27 cellular contexts compared by ENCODE assay signal in the genomic region with DNA sequence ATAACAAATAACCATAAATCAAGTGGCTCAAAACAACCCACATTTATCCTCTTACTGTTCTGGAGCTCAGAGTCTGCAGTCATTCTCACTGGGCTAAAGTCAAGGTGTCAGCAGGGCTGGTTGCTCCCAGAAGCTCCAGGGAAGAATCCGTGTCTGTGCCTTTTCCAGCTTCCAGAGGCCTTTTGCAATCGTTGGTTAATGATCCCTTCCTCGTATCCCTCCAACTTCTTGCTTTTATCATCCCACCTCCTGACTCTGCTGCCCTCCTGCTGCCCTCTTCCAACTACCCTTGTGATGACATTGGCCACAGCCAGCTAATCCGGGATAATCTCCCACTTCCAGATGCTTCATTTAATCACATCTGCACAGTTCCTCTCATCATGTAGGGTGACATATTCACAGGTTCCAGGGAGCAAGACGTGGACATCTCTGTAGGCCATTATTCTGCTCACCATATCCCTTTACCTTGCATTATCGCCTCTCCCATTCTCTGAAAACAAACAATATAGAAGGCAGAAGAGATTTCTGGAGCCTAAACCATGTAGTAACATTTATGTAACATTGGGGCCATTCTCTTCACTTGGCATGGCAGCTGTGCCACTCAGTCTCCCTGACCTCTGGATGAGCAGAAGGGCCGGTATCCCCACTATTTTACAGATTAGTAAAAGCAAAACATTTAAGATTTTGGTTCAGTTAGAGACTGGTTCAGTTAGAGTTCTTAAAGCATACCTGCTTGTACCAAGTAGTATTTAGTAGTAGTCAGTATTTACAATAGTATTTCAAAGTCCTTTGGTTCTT. TPM values are rescaled to one million over a fixed set of nuclear protein-coding genes. Genes with fewer than 3 reads are reported as not detected.
DNase-seq lines count a peak whose midpoint lies in the region; ATAC-seq, FAIRE-seq and TF ChIP-seq lines count a peak whose summit lies in the region.
"Had no signal": no experiment of that assay in that cellular context is flagged by ENCODE, and none has a peak within 500 bp of the region (broad histone marks: within the 10 kb centered on the region; RNA-seq: fewer than 3 reads in every experiment).

No MANE protein-coding gene starts in this region.

- H3K9me3 ChIP-seq in breast epithelium (no peaks in the 10 kb centered on the region), liver (ENCODE audit: control insufficient read depth in 4 of 4, low read length in 3 of 4) (no peaks in the 10 kb centered on the region)
- H3K9me3 ChIP-seq: BE2C, MG63, SJCRH30 had no signal

- H3K4me3 Mint-ChIP-seq in MCF 10A (ENCODE audit: unreplicated experiment): no peak overlapping the region
- H3K4me3 Mint-ChIP-seq: CD14-positive monocyte; CD8-positive, alpha-beta memory T cell had no signal

- H3K4me1 ChIP-seq in breast epithelium (no peaks in the 10 kb centered on the region), liver (ENCODE audit: control insufficient read depth in 4 of 4, insufficient read depth in 4 of 4, low read length in 3 of 4) (peaks cover 4 to 19% (median 16%) of the 10 kb centered on the region in 4 donors)

- TF ChIP-seq CTCF in MCF 10A (IDR thresholded peaks at IDR 0.05; ENCODE audit: unreplicated experiment): no peak
- no peak for TF ChIP-seq CTCF in breast epithelium (IDR thresholded peaks at IDR 0.05)
- no peak for TF ChIP-seq CTCF in liver (IDR thresholded peaks at IDR 0.05; ENCODE audit: low read depth, low read length, missing input control)

- intact Hi-C loops in MCF 10A (cut with micrococcal nuclease): no loop called here
- intact Hi-C loops in breast epithelium (cut with DNase I; ENCODE audit: low total_unique reads): no loop called here
- intact Hi-C loops in left cardiac atrium (cut with DNase I): no loop called here

- CTCF ChIA-PET in MCF 10A (lab: Yijun Ruan, JAX): interaction anchor here (0.5 kb wide), 1 partner anchor 43 kb away, joined by 4 read pairs; no protein-coding TSS in a partner anchor

- no peak for DNase-seq in MCF 10A (ENCODE audit: unreplicated experiment)
- DNase-seq in breast epithelium (ENCODE audit: low spot score in 2 of 2): no peak
- peak; percentile 3 for DNase-seq in amniotic epithelial cell (ENCODE audit: low read depth)
- no peak for DNase-seq in HTR-8/SVneo (ENCODE audit: insufficient read length, low spot score)
- no peak for DNase-seq in left cardiac atrium
- no peak for DNase-seq in cerebellar nuclear complex (lab: John Stamatoyannopoulos, UW)
- DNase-seq in GM19240 (ENCODE audit: insufficient read length, low spot score): no peak
- DNase-seq: ACHN; BE2C; Calu3; CD8-positive, alpha-beta memory T cell; DMS79 treated with DMSO at 0.1 percent for 48 hours; GF-D8; MG63; NCI-H1105 treated with DMSO at 0.1 percent for 48 hours; NCI-H2029; NCI-H446; PC-3 had no signal

- no TSS peak for BruUV-seq in MCF 10A (replicated peaks; lab: Mats Ljungman, UMichigan)

- H3K36me3 Mint-ChIP-seq in MCF 10A (ENCODE audit: insufficient read depth, unreplicated experiment): no peaks in the 10 kb centered on the region
- H3K36me3 Mint-ChIP-seq: CD8-positive, alpha-beta memory T cell had no signal

- no peak for FAIRE-seq in HTR-8/SVneo (lab: Jason Lieb, UNC)
- FAIRE-seq: GM12891, H54, K562 had no signal

- no peaks in the 10 kb centered on the region for H3K4me1 Mint-ChIP-seq in MCF 10A (ENCODE audit: insufficient read depth, unreplicated experiment)
- H3K4me1 Mint-ChIP-seq: CD14-positive monocyte; CD8-positive, alpha-beta memory T cell had no signal

- H3K36me3 ChIP-seq in breast epithelium: no peaks in the 10 kb centered on the region
- peaks cover 0 to 2% (median 0%) of the 10 kb centered on the region in 4 donors for H3K36me3 ChIP-seq in liver (ENCODE audit: control insufficient read depth in 4 of 4, insufficient read depth in 3 of 4, low read depth in 1 of 4, low read length in 3 of 4)
- H3K36me3 ChIP-seq: BE2C, SJCRH30 had no signal

- no peak overlapping the region for H3K27ac ChIP-seq in breast epithelium
- peak overlapping the region; percentile 81 to 83 for H3K27ac ChIP-seq in liver (ENCODE audit: low read depth in 1 of 2, low read length in 2 of 2)
- H3K27ac ChIP-seq: 22Rv1, HL-60, SJCRH30 had no signal

- H3K9me3 Mint-ChIP-seq in MCF 10A (ENCODE audit: unreplicated experiment): no peaks in the 10 kb centered on the region
- H3K9me3 Mint-ChIP-seq: CD14-positive monocyte; CD8-positive, alpha-beta memory T cell had no signal

- POLR2A ChIA-PET in MCF 10A (lab: Yijun Ruan, JAX): interaction anchor here (0.7 kb wide), 1 partner anchor 1238 kb away, joined by 4 read pairs; no protein-coding TSS in a partner anchor

- H3K9ac ChIP-seq in liver (ENCODE audit: low read depth in 1 of 2, low read length in 2 of 2): no peak overlapping the region

- H3K27me3 ChIP-seq in breast epithelium: no peaks in the 10 kb centered on the region
- no peaks in the 10 kb centered on the region for H3K27me3 ChIP-seq in liver (ENCODE audit: control insufficient read depth in 4 of 4, insufficient read depth in 4 of 4, low read length in 3 of 4)
- H3K27me3 ChIP-seq: BE2C, MG63, SJCRH30 had no signal

- no peak for TF ChIP-seq RAD21 in liver (IDR thresholded peaks at IDR 0.05)

- WGBS in liver: 46% methylated on average over 7 of the region's 7 CpGs

- TF ChIP-seq POLR2A in breast epithelium (IDR thresholded peaks at IDR 0.05): no peak

- ATAC-seq in left cardiac atrium: no peak
- ATAC-seq: K562, PC-3, SK-N-SH treated with all-trans-retinoic acid at 6 μM for 48 hours had no signal

- H3K4me3 ChIP-seq in breast epithelium: no peak overlapping the region
- H3K4me3 ChIP-seq in liver (ENCODE audit: low read depth in 1 of 3, low read length in 3 of 3): no peak overlapping the region
- H3K4me3 ChIP-seq: K562, MG63, SJCRH30 had no signal

- H3K27me3 Mint-ChIP-seq in MCF 10A (ENCODE audit: insufficient read depth, unreplicated experiment): no peaks in the 10 kb centered on the region
- H3K27me3 Mint-ChIP-seq: CD8-positive, alpha-beta memory T cell had no signal

- peak overlapping the region; percentile 48 for H3K27ac Mint-ChIP-seq in MCF 10A (ENCODE audit: low read depth, unreplicated experiment)

TF ChIP-seq in liver, 16 proteins besides CTCF, POLR2A, EP300 and RAD21:
- TF ChIP-seq JUND (IDR thresholded peaks at IDR 0.05): no peak
- no peak for TF ChIP-seq YY1 (IDR thresholded peaks at IDR 0.05)

RNA-seq across cellular contexts. Expression of gene RFC3, which starts 53.5 kb away (rescaled TPM):
- total RNA-seq in MCF 10A (2022) (13.4 and 17.5 TPM in 2 replicates), breast epithelium (10 to 100 TPM in 2 of 3 donors, 1 to 10 TPM in 1; 9.8 to 19.8 (median 10.7) TPM), liver (10 to 100 TPM in 1 of 2 donors, 1 to 10 TPM in 1; 3.2 to 19.1 TPM), left cardiac atrium (1 to 10 TPM; 5.2 to 5.6 TPM)
- polyA plus RNA-seq in liver: 1 to 10 TPM; 1.9 to 2.9 TPM

Comparison
In these comparisons a context has a peak if more than half of its experiments do, and no peak if none do; other contexts are left out.
1. H3K27ac ChIP-seq: peak in liver (2 of 2); none in breast epithelium (0 of 2).